ENCODE assay signal across 20 cellular contexts in the genomic region with DNA sequence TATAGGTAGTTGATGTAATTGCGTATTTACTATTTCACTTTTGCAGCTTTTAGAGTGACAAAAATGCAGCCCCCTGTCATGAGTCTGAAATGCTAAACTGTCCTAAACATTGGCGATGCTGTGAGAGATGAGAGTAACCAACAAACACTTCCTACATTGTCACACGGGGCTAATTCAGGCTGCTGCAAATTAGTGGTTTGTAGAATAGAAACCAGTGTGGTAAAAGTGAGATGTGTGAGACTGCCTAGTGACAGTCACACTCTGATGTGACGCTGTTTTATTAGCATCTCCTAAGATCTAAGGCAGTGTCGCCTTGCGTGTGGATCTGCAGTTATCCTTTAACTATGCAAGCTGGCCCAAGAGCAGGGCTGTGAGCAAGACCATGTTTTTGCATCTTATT.
DNase-seq lines count a peak whose midpoint lies in the region; ATAC-seq and TF ChIP-seq lines count a peak whose summit lies in the region.
"Had no signal": no experiment of that assay in that cellular context is flagged by ENCODE, and none has a peak within 500 bp of the region (broad histone marks: within the 10 kb centered on the region; RNA-seq: fewer than 3 reads in every experiment).

No MANE protein-coding gene starts in this region.

- H3K4ac ChIP-seq in mesendoderm (ENCODE audit: low read depth, low read length): no peak overlapping the region

- DNase-seq in mesendoderm (peak; percentile 40), lower lobe of right lung (no peak), amniotic stem cell (lab: John Stamatoyannopoulos, UW) (no peak)
- DNase-seq in activated CD4-positive, CD25-positive, alpha-beta regulatory T cell treated with anti-CD3 and anti-CD28 coated beads, Interleukin-2, amount 50 U/mL, for 72 hours: no peak
- DNase-seq: CD8-positive, alpha-beta memory T cell; Kasumi-1; MG63; NCI-H1092; NCI-H1436 treated with DMSO at 0.1 percent for 48 hours; NCI-H2029; NCI-H526 treated with DMSO at 0.1 percent for 48 hours; NK-92 treated with Interleukin-12 subunit alpha and Interleukin-12 subunit beta, amount 100 ng/mL, for 24 hours; SHP77 treated with DMSO at 0.1 percent for 48 hours; SK-N-SH; T-helper 1 cell; T-helper 9 cell had no signal

- H3K9ac ChIP-seq in mesendoderm (ENCODE audit: low read length): no peak overlapping the region
- H3K9ac ChIP-seq: SK-N-SH had no signal

- WGBS in mesendoderm (ENCODE audit: extremely low coverage, insufficient coverage, low lambda C conversion rate): no CpG with 5 or more reads among the region's 6 CpGs

- H3K23ac ChIP-seq in mesendoderm (ENCODE audit: low read length): no peak overlapping the region

- no peaks in the 10 kb centered on the region for H3K79me1 ChIP-seq in mesendoderm (ENCODE audit: low read length)

- H3K27ac ChIP-seq in mesendoderm (ENCODE audit: low read depth, low read length) (no peak overlapping the region), lower lobe of right lung (no peak overlapping the region)

- H2AK5ac ChIP-seq in mesendoderm (ENCODE audit: low read length): no peak overlapping the region

- no peak overlapping the region for H2BK15ac ChIP-seq in mesendoderm (replicated peaks; ENCODE audit: low read depth)

- no peaks in the 10 kb centered on the region for H3K9me3 ChIP-seq in lower lobe of right lung
- H3K9me3 ChIP-seq: MG63, SK-N-SH had no signal

- H3K4me2 ChIP-seq in mesendoderm (ENCODE audit: low read length): no peak overlapping the region
- H3K4me2 ChIP-seq: SK-N-SH had no signal

- TF ChIP-seq CTCF in lower lobe of right lung (IDR thresholded peaks at IDR 0.05): no peak

- no peak overlapping the region for H4K5ac ChIP-seq in mesendoderm (ENCODE audit: low read length)

- H3K56ac ChIP-seq in mesendoderm (ENCODE audit: low read length): no peak overlapping the region

- H3K18ac ChIP-seq in mesendoderm (ENCODE audit: low read length): no peak overlapping the region

- H4K8ac ChIP-seq in mesendoderm (ENCODE audit: low read depth, low read length): no peak overlapping the region

- no peaks in the 10 kb centered on the region for H3K79me2 ChIP-seq in mesendoderm (ENCODE audit: control insufficient read depth, insufficient read depth, low read length)

- H3K4me3 ChIP-seq in mesendoderm (ENCODE audit: low read length): no peak overlapping the region
- H3K4me3 ChIP-seq in lower lobe of right lung: no peak overlapping the region
- H3K4me3 ChIP-seq: MG63 had no signal

- no peaks in the 10 kb centered on the region for H3K36me3 ChIP-seq in mesendoderm (ENCODE audit: control insufficient read depth, insufficient read depth, low read length)
- H3K36me3 ChIP-seq in lower lobe of right lung: no peaks in the 10 kb centered on the region
- H3K36me3 ChIP-seq: MG63 had no signal

- ATAC-seq in GM18520 (IDR thresholded peaks at IDR 0.05; ENCODE audit: unreplicated experiment) (peak; percentile 90), GM21390 (IDR thresholded peaks at IDR 0.05; ENCODE audit: unreplicated experiment) (peak; percentile 48), HG03521 (IDR thresholded peaks at IDR 0.05; ENCODE audit: unreplicated experiment) (peak; percentile 69), lower lobe of right lung (no peak), GM18861 (IDR thresholded peaks at IDR 0.05; ENCODE audit: unreplicated experiment) (no peak)

- no peaks in the 10 kb centered on the region for H3K27me3 ChIP-seq in mesendoderm (ENCODE audit: insufficient read depth, low read length, poor library complexity)
- H3K27me3 ChIP-seq in lower lobe of right lung (ENCODE audit: low read depth): no peaks in the 10 kb centered on the region
- H3K27me3 ChIP-seq: MG63 had no signal

- intact Hi-C loops in lower lobe of right lung (cut with DNase I): no loop called here

- H3K4me1 ChIP-seq in mesendoderm (ENCODE audit: control insufficient read depth, low read depth, low read length): no peaks in the 10 kb centered on the region
- no peaks in the 10 kb centered on the region for H3K4me1 ChIP-seq in lower lobe of right lung

- no peak overlapping the region for H2BK5ac ChIP-seq in mesendoderm (ENCODE audit: low read length)

- no peak overlapping the region for H2BK120ac ChIP-seq in mesendoderm (ENCODE audit: low read depth, low read length)

Comparison
In these comparisons a context has a peak if more than half of its experiments do, and no peak if none do; other contexts are left out.
1. ATAC-seq: peak in GM18520 (single experiment), GM21390 (single experiment) and HG03521 (single experiment); none in lower lobe of right lung (0 of 2) and GM18861 (single experiment).